30 cellular contexts compared by ENCODE assay signal in genomic region chr2:222391866-222392265, GRCh38. TPM values are rescaled to one million over a fixed set of nuclear protein-coding genes. Genes with fewer than 3 reads are reported as not detected.
"Had no signal": no experiment of that assay in that cellular context is flagged by ENCODE, and none has a peak within 500 bp of the region (broad histone marks: within the 10 kb centered on the region; RNA-seq: fewer than 3 reads in every experiment).

No MANE protein-coding gene starts in this region.

- H3K36me3 Mint-ChIP-seq: activated naive CD4-positive, alpha-beta T cell treated with anti-CD3 and anti-CD28 coated beads, Interleukin-2, amount 10 ng/mL, durations not matched to agents 7 days and 5 days; IgD-negative memory B cell had no signal

- DNase-seq: activated CD4-positive, alpha-beta memory T cell treated with anti-CD3 and anti-CD28 coated beads, Interleukin-2, amount 10 ng/mL, durations not matched to agents 7 days and 5 days; activated CD4-positive, alpha-beta T cell treated with anti-CD3 and anti-CD28 coated beads, Interleukin-2, amount 50 U/mL, for 1 hour; activated CD4-positive, CD25-positive, alpha-beta regulatory T cell; activated gamma-delta T cell treated with Interleukin-2 at 50 U/mL for 16 hours; activated naive CD4-positive, alpha-beta T cell treated with anti-CD3 and anti-CD28 coated beads, Interleukin-2, amount 10 ng/mL, durations not matched to agents 7 days and 5 days; activated T-cell treated with anti-CD3 and anti-CD28 coated beads for 4 hours; activated T-cell treated with anti-CD3 and anti-CD28 coated beads, Interleukin-2, amount 50 U/mL, for 48 hours; amniotic stem cell; body of pancreas; central memory CD4-positive, alpha-beta T cell; NCI-H1092; NCI-H1417; NCI-H1930; NCI-H2171; NCI-H226; NCI-H526; NCI-H82; NK-92 treated with Interleukin-12 subunit alpha and Interleukin-12 subunit beta, amount 100 ng/mL, for 24 hours; PC-9; SHP77 treated with DMSO at 0.1 percent for 48 hours; T-helper 1 cell had no signal

- H3K9me3 ChIP-seq: ascending aorta, body of pancreas had no signal

- H3K4me2 ChIP-seq: KMS-11, PC-9 had no signal

- H3K27me3 Mint-ChIP-seq: activated naive CD4-positive, alpha-beta T cell treated with anti-CD3 and anti-CD28 coated beads, Interleukin-2, amount 10 ng/mL, durations not matched to agents 7 days and 5 days; IgD-negative memory B cell had no signal

- H3K27ac ChIP-seq: ascending aorta, body of pancreas, coronary artery, KMS-11, PC-9, VCaP had no signal

- H3K4me3 ChIP-seq: ascending aorta, body of pancreas, coronary artery, PC-9 had no signal

- H3K4me3 Mint-ChIP-seq: activated CD4-positive, alpha-beta memory T cell treated with anti-CD3 and anti-CD28 coated beads, Interleukin-2, amount 10 ng/mL, durations not matched to agents 7 days and 5 days; activated naive CD4-positive, alpha-beta T cell treated with anti-CD3 and anti-CD28 coated beads, Interleukin-2, amount 10 ng/mL, durations not matched to agents 7 days and 5 days; activated T-helper 17 cell treated with anti-CD3 and anti-CD28 coated beads, Interleukin-2, amount 50 U/mL, for 72 hours; IgD-negative memory B cell had no signal

- H3K9me3 Mint-ChIP-seq: activated CD4-positive, alpha-beta memory T cell treated with anti-CD3 and anti-CD28 coated beads, Interleukin-2, amount 10 ng/mL, durations not matched to agents 7 days and 5 days; activated naive CD4-positive, alpha-beta T cell treated with anti-CD3 and anti-CD28 coated beads, Interleukin-2, amount 10 ng/mL, durations not matched to agents 7 days and 5 days; activated T-helper 17 cell treated with anti-CD3 and anti-CD28 coated beads, Interleukin-2, amount 50 U/mL, for 72 hours had no signal

- H3K27ac Mint-ChIP-seq: activated CD4-positive, alpha-beta memory T cell treated with anti-CD3 and anti-CD28 coated beads, Interleukin-2, amount 10 ng/mL, durations not matched to agents 7 days and 5 days; activated naive CD4-positive, alpha-beta T cell treated with anti-CD3 and anti-CD28 coated beads, Interleukin-2, amount 10 ng/mL, durations not matched to agents 7 days and 5 days; activated T-helper 17 cell treated with anti-CD3 and anti-CD28 coated beads, Interleukin-2, amount 50 U/mL, for 72 hours; IgD-negative memory B cell had no signal

- ATAC-seq: activated T-helper 17 cell treated with anti-CD3 and anti-CD28 coated beads, Interleukin-2, amount 50 U/mL, for 72 hours; body of pancreas had no signal

- H3K36me3 ChIP-seq: ascending aorta had no signal

- H2AFZ ChIP-seq: PC-9 had no signal

- H3K4me1 Mint-ChIP-seq: activated CD4-positive, alpha-beta memory T cell treated with anti-CD3 and anti-CD28 coated beads, Interleukin-2, amount 10 ng/mL, durations not matched to agents 7 days and 5 days; activated naive CD4-positive, alpha-beta T cell treated with anti-CD3 and anti-CD28 coated beads, Interleukin-2, amount 10 ng/mL, durations not matched to agents 7 days and 5 days; activated T-helper 17 cell treated with anti-CD3 and anti-CD28 coated beads, Interleukin-2, amount 50 U/mL, for 72 hours; IgD-negative memory B cell had no signal

- H3K4me1 ChIP-seq: ascending aorta, body of pancreas had no signal

- H3K9ac ChIP-seq: KMS-11 had no signal

- H3K27me3 ChIP-seq: ascending aorta, body of pancreas had no signal

RNA-seq across cellular contexts. Expression of gene SGPP2, which starts 32.5 kb away (rescaled TPM):
- total RNA-seq: chondrocyte, NCI-H460, SK-MEL-5 had no signal
